1 cellular context compared by ENCODE assay signal in the genomic region with DNA sequence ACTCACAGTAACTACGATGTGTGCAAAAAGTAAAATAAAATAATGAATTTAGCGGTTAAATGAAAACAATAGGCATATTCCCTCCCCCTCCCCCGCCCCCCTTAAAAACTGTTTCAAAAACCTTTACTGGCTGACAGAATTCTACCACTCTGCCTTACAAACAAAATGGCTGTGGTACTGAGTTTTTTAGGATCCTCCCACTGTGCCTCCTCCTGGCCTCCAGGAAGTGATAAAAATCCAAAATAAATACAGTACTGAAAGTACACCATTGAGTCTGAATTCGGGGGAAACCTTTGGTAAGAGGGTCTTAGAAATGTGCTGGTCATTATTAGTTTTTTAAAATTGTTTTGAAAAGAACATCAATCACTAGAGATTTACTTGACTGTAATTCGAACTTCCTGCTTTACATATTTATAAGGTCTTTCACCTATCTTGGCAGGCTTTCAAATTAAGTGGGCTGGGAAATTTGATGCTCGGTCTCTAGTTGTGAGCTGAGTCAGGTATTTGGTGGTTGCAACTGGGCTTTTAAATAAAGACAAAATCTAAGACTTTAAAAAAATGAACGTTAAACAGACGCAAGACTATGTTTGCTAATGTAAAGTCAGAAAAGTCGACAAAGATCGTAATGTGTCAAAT.
TF ChIP-seq lines count a peak whose summit lies in the region.

No MANE protein-coding gene starts in this region.

TF ChIP-seq in GM12878, 131 proteins besides CTCF, POLR2A, EP300 and RAD21 (continued from another document):
- TF ChIP-seq, protein P1, sequence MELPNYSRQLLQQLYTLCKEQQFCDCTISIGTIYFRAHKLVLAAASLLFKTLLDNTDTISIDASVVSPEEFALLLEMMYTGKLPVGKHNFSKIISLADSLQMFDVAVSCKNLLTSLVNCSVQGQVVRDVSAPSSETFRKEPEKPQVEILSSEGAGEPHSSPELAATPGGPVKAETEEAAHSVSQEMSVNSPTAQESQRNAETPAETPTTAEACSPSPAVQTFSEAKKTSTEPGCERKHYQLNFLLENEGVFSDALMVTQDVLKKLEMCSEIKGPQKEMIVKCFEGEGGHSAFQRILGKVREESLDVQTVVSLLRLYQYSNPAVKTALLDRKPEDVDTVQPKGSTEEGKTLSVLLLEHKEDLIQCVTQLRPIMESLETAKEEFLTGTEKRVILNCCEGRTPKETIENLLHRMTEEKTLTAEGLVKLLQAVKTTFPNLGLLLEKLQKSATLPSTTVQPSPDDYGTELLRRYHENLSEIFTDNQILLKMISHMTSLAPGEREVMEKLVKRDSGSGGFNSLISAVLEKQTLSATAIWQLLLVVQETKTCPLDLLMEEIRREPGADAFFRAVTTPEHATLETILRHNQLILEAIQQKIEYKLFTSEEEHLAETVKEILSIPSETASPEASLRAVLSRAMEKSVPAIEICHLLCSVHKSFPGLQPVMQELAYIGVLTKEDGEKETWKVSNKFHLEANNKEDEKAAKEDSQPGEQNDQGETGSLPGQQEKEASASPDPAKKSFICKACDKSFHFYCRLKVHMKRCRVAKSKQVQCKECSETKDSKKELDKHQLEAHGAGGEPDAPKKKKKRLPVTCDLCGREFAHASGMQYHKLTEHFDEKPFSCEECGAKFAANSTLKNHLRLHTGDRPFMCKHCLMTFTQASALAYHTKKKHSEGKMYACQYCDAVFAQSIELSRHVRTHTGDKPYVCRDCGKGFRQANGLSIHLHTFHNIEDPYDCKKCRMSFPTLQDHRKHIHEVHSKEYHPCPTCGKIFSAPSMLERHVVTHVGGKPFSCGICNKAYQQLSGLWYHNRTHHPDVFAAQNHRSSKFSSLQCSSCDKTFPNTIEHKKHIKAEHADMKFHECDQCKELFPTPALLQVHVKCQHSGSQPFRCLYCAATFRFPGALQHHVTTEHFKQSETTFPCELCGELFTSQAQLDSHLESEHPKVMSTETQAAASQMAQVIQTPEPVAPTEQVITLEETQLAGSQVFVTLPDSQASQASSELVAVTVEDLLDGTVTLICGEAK (IDR thresholded peaks at IDR 0.05; ENCODE audit: borderline replicate concordance): peak; percentile 69; the same call in 1 of the 2 replicates
- TF ChIP-seq ZNF687 (IDR thresholded peaks at IDR 0.05) (no peak), NFIC (IDR thresholded peaks at IDR 0.05; ENCODE audit: low read depth, low read length) (peak; percentile 39; the same call in 1 of the 2 replicates), MLLT1 (IDR thresholded peaks at IDR 0.05) (peak; percentile 62; the same call in 1 of the 2 replicates)
